Comparison of ENCODE assay signal across 20 cellular contexts in genomic region chr5:168979140-168979539, GRCh38.
A peak's percentile ranks its signal among the peaks of the same experiment; 100 is the strongest.
DNase-seq lines count a peak whose midpoint lies in the region; ATAC-seq and TF ChIP-seq lines count a peak whose summit lies in the region.
"Had no signal": no experiment of that assay in that cellular context is flagged by ENCODE, and none has a peak within 500 bp of the region (broad histone marks: within the 10 kb centered on the region; RNA-seq: fewer than 3 reads in every experiment).

No MANE protein-coding gene starts in this region.

- TF ChIP-seq CTCF in SK-N-SH (IDR thresholded peaks at IDR 0.05) (no peak), gastroesophageal sphincter (IDR thresholded peaks at IDR 0.05) (no peak), suprapubic skin (IDR thresholded peaks at IDR 0.05) (no peak)
- no peak for TF ChIP-seq CTCF in CD8-positive, alpha-beta T cell (IDR thresholded peaks at IDR 0.05)

- no peak for TF ChIP-seq POLR2A in gastroesophageal sphincter (IDR thresholded peaks at IDR 0.05)
- TF ChIP-seq POLR2A in suprapubic skin (IDR thresholded peaks at IDR 0.05) = no peak

- H3K9me3 ChIP-seq in SK-N-SH = no peaks in the 10 kb centered on the region
- no peaks in the 10 kb centered on the region for H3K9me3 ChIP-seq in gastroesophageal sphincter
- H3K9me3 ChIP-seq in suprapubic skin = no peaks in the 10 kb centered on the region
- no peaks in the 10 kb centered on the region for H3K9me3 ChIP-seq in CD8-positive, alpha-beta T cell (ENCODE audit: low read length)

- H3K4me1 Mint-ChIP-seq in CD8-positive, alpha-beta T cell (ENCODE audit: low read depth) = no peaks in the 10 kb centered on the region
- H3K4me1 Mint-ChIP-seq: CD8-positive, alpha-beta memory T cell; IgD-negative memory B cell had no signal

- no peaks in the 10 kb centered on the region for H3K79me2 ChIP-seq in SK-N-SH (ENCODE audit: insufficient read depth)

- no peak for TF ChIP-seq EP300 in SK-N-SH (IDR thresholded peaks at IDR 0.05; ENCODE audit: borderline replicate concordance in 1 of 2, low read depth in 1 of 2, low read length in 1 of 2)
- TF ChIP-seq EP300 in gastroesophageal sphincter (IDR thresholded peaks at IDR 0.05) = no peak
- no peak for TF ChIP-seq EP300 in suprapubic skin (IDR thresholded peaks at IDR 0.05)

- H3K4me2 ChIP-seq in SK-N-SH = no peak overlapping the region; the same call in 1 of the 2 replicates

- POLR2A ChIA-PET in SK-N-SH (lab: Yijun Ruan, JAX) = interaction anchor here (1.0 kb wide), 1 partner anchor 95 kb away, joined by 3 read pairs; no protein-coding TSS in a partner anchor
- POLR2A ChIA-PET in CD8-positive, alpha-beta T cell (lab: Charles Lee) = no interaction called here

- H4K20me1 ChIP-seq in SK-N-SH (ENCODE audit: insufficient read depth) = no peaks in the 10 kb centered on the region; the same call in 1 of the 2 replicates

- H3K36me3 Mint-ChIP-seq in CD8-positive, alpha-beta T cell = no peaks in the 10 kb centered on the region
- H3K36me3 Mint-ChIP-seq: CD8-positive, alpha-beta memory T cell had no signal

- H3F3A ChIP-seq in SK-N-SH (replicated peaks; ENCODE audit: insufficient read depth) = peaks cover 4% of the 10 kb centered on the region

- H3K27me3 ChIP-seq in SK-N-SH (ENCODE audit: insufficient read depth) (no peaks in the 10 kb centered on the region), gastroesophageal sphincter (no peaks in the 10 kb centered on the region), suprapubic skin (peaks cover 2% of the 10 kb centered on the region)
- H3K27me3 ChIP-seq in CD8-positive, alpha-beta T cell (ENCODE audit: insufficient read depth, low read length) = no peaks in the 10 kb centered on the region

- intact Hi-C loops in CD8-positive, alpha-beta T cell (cut with DNase I, micrococcal nuclease) = no loop called here

- no peaks in the 10 kb centered on the region for H3K9me2 ChIP-seq in SK-N-SH

- H3K4me3 Mint-ChIP-seq in CD8-positive, alpha-beta T cell = no peak overlapping the region
- H3K4me3 Mint-ChIP-seq: CD8-positive, alpha-beta memory T cell; IgD-negative memory B cell had no signal

- no peak for DNase-seq in SK-N-SH
- peak; percentile 18 for DNase-seq in SK-N-DZ (ENCODE audit: low spot score)
- no peak for DNase-seq in suprapubic skin (ENCODE audit: low spot score in 2 of 2)
- no peak for DNase-seq in CD8-positive, alpha-beta T cell
- DNase-seq in activated CD4-positive, alpha-beta T cell treated with anti-CD3 and anti-CD28 coated beads for 4 hours = no peak
- DNase-seq in GM19240 (ENCODE audit: insufficient read length, low spot score) = no peak
- DNase-seq: AML-193; C1 segment of cervical spinal cord; Calu3; CD8-positive, alpha-beta memory T cell; DMS153; NCI-H1105 treated with DMSO at 0.1 percent for 48 hours; NCI-H2029 treated with DMSO at 0.1 percent for 48 hours; NCI-H524 treated with DMSO at 0.1 percent for 48 hours; NCI-H82; SHP77 treated with DMSO at 0.1 percent for 48 hours had no signal

- no peak for ATAC-seq in SK-N-SH treated with all-trans-retinoic acid at 6 μM for 48 hours
- ATAC-seq in gastroesophageal sphincter = peak; percentile 68
- no peak for ATAC-seq in CD8-positive, alpha-beta T cell

- no peaks in the 10 kb centered on the region for H3K9me3 Mint-ChIP-seq in CD8-positive, alpha-beta T cell
- H3K9me3 Mint-ChIP-seq: CD8-positive, alpha-beta memory T cell; IgD-negative memory B cell had no signal

- no peak overlapping the region for H3K27ac Mint-ChIP-seq in CD8-positive, alpha-beta T cell
- H3K27ac Mint-ChIP-seq: CD8-positive, alpha-beta memory T cell; IgD-negative memory B cell had no signal

- no peak for TF ChIP-seq RAD21 in SK-N-SH (IDR thresholded peaks at IDR 0.05; ENCODE audit: low read length)

- WGBS in SK-N-SH (ENCODE audit: low lambda C conversion rate) = 96% methylated on average over 5 of the region's 5 CpGs
- WGBS in gastroesophageal sphincter (ENCODE audit: low coverage in 1 of 2), 2 donors = 70 to 73% methylated on average over 3 to 5 of the region's 5 CpGs
- WGBS in suprapubic skin = 47% methylated on average over 5 of the region's 5 CpGs

- H3K9ac ChIP-seq in SK-N-SH = no peak overlapping the region

- CTCF ChIA-PET in SK-N-SH (lab: Yijun Ruan, JAX) = interaction anchor here (0.8 to 2.8 kb wide), 8 partner anchors 8 to 323 kb away, joined by 3 to 19 read pairs (median 5); no protein-coding TSS in a partner anchor
- CTCF ChIA-PET in CD8-positive, alpha-beta T cell (lab: Charles Lee) = no interaction called here

- H2AFZ ChIP-seq in SK-N-SH (ENCODE audit: low read depth) = no peak overlapping the region

- peak overlapping the region; percentile 23 to 94; a peak in 3 of 4 replicates for H3K27ac ChIP-seq in SK-N-SH (ENCODE audit: low read depth in 2 of 2, low read length in 1 of 2)
- H3K27ac ChIP-seq in gastroesophageal sphincter = peak overlapping the region in 3 of 4 donors; percentile 57 to 63 (median 60)
- peak overlapping the region; percentile 42 for H3K27ac ChIP-seq in suprapubic skin
- H3K27ac ChIP-seq in CD8-positive, alpha-beta T cell (ENCODE audit: low read depth, low read length) = no peak overlapping the region
- H3K27ac ChIP-seq: 22Rv1 had no signal

- no peak overlapping the region for H3K4me3 ChIP-seq in SK-N-SH (ENCODE audit: low read depth in 2 of 2, low read length in 1 of 2)
- no peak overlapping the region for H3K4me3 ChIP-seq in gastroesophageal sphincter
- no peak overlapping the region for H3K4me3 ChIP-seq in suprapubic skin
- no peak overlapping the region for H3K4me3 ChIP-seq in CD8-positive, alpha-beta T cell (ENCODE audit: low read depth, low read length)

- H3K36me3 ChIP-seq in SK-N-SH (replicated peaks in 1 of 2; ENCODE audit: control insufficient read depth in 1 of 2, insufficient read depth in 2 of 2, low read length in 1 of 2) (peaks cover 0 to 2% of the 10 kb centered on the region in 2 experiments), gastroesophageal sphincter (no peaks in the 10 kb centered on the region), suprapubic skin (no peaks in the 10 kb centered on the region)
- no peaks in the 10 kb centered on the region for H3K36me3 ChIP-seq in CD8-positive, alpha-beta T cell (ENCODE audit: insufficient read depth, low read length)

- peaks cover 20 to 63% of the 10 kb centered on the region in 2 experiments; a peak in 3 of 4 replicates for H3K4me1 ChIP-seq in SK-N-SH (ENCODE audit: control insufficient read depth in 1 of 2, insufficient read depth in 2 of 2, low read depth in 1 of 2, low read length in 1 of 2)
- peaks cover 0 to 43% (median 15%) of the 10 kb centered on the region in 3 donors for H3K4me1 ChIP-seq in gastroesophageal sphincter
- peaks cover 9% of the 10 kb centered on the region for H3K4me1 ChIP-seq in suprapubic skin
- no peaks in the 10 kb centered on the region for H3K4me1 ChIP-seq in CD8-positive, alpha-beta T cell (ENCODE audit: insufficient read depth, low read length)

- H3K27me3 Mint-ChIP-seq in CD8-positive, alpha-beta T cell (ENCODE audit: low read depth) = peaks cover 9% of the 10 kb centered on the region

TF ChIP-seq in SK-N-SH, 30 proteins besides CTCF, POLR2A, EP300 and RAD21 (continues in another document):
- TF ChIP-seq ZBTB33 (IDR thresholded peaks at IDR 0.05; ENCODE audit: borderline replicate concordance, low read depth) = no peak
- no peak for TF ChIP-seq EZH2phosphoT487 (IDR thresholded peaks at IDR 0.05; ENCODE audit: borderline replicate concordance, low read depth)

TF ChIP-seq in SK-N-SH treated with all-trans-retinoic acid at 6 μM for 48 hours, 23 proteins besides CTCF, POLR2A, EP300 and RAD21 (continues in another document):
- TF ChIP-seq, protein P1, sequence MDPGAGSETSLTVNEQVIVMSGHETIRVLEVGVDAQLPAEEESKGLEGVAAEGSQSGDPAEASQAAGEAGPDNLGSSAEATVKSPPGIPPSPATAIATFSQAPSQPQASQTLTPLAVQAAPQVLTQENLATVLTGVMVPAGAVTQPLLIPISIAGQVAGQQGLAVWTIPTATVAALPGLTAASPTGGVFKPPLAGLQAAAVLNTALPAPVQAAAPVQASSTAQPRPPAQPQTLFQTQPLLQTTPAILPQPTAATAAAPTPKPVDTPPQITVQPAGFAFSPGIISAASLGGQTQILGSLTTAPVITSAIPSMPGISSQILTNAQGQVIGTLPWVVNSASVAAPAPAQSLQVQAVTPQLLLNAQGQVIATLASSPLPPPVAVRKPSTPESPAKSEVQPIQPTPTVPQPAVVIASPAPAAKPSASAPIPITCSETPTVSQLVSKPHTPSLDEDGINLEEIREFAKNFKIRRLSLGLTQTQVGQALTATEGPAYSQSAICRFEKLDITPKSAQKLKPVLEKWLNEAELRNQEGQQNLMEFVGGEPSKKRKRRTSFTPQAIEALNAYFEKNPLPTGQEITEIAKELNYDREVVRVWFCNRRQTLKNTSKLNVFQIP (CRISPR knock-in tag; IDR thresholded peaks at IDR 0.05; ENCODE audit: borderline replicate concordance, low read depth) = no peak
- TF ChIP-seq TSHZ2 (CRISPR knock-in tag; IDR thresholded peaks at IDR 0.05) (no peak), ZNF565 (CRISPR knock-in tag; conservative IDR thresholded peaks at IDR 0.05; ENCODE audit: low read depth) (no peak)
